Comparison of ENCODE assay signal across 21 cellular contexts in the genomic region with DNA sequence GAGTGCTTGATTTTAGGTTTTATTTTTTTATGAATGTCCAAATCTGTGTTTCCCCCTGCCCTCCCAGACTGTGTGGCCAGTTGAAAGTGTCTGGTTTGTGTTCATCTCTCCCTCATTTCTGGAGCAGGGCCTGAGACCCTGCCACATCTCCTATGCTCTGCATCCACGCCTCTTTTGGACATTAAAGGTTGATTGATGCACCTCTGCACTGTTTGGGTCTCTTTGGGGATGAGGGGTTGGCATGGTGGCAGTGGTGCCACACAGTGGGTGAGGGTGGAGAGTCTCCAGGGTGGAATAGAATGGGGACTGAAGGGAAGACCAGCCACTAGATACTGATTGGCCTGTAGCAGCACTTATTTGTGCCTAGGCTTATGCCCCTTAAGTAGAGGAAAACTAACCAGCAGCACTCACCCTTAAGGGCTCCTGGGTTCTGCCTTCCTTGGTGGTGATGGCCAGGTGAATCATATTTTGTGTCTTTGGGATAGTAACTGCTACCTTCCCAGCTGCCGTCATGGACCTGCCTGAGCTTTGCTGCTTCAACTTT. TPM values are rescaled to one million over a fixed set of nuclear protein-coding genes. Genes with fewer than 3 reads are reported as not detected.
DNase-seq lines count a peak whose midpoint lies in the region; ATAC-seq, FAIRE-seq and TF ChIP-seq lines count a peak whose summit lies in the region.
"Had no signal": no experiment of that assay in that cellular context is flagged by ENCODE, and none has a peak within 500 bp of the region (broad histone marks: within the 10 kb centered on the region; RNA-seq: fewer than 3 reads in every experiment).

No MANE protein-coding gene starts in this region.

- H3K9ac ChIP-seq in H1 (replicated peaks in 1 of 4; ENCODE audit: extremely low read depth in 1 of 4, low read depth in 3 of 4, low read length in 3 of 4) (no peak overlapping the region), neural progenitor cell (no peak overlapping the region)
- H3K9ac ChIP-seq: KMS-11 had no signal

- H3K14ac ChIP-seq in H1 (ENCODE audit: insufficient read length), result no peak overlapping the region

- no peaks in the 10 kb centered on the region for H3K9me3 Mint-ChIP-seq in activated naive CD4-positive, alpha-beta T cell treated with anti-CD3 and anti-CD28 coated beads, Interleukin-2, amount 50 U/mL, for 24 hours
- H3K9me3 Mint-ChIP-seq in neural progenitor cell, result no peaks in the 10 kb centered on the region
- H3K9me3 Mint-ChIP-seq in CD8-positive, alpha-beta memory T cell, result no peaks in the 10 kb centered on the region
- H3K9me3 Mint-ChIP-seq: HFFc6 had no signal

- H3K4me3 ChIP-seq in H1 (ENCODE audit: extremely low read depth in 1 of 4, insufficient read depth in 2 of 4, low read depth in 3 of 4, low read length in 4 of 4) (no peak overlapping the region), neural progenitor cell (no peak overlapping the region)
- H3K4me3 ChIP-seq in CD8-positive, alpha-beta memory T cell (ENCODE audit: low read length), result no peak overlapping the region
- H3K4me3 ChIP-seq: A549, Peyer's patch had no signal

- no peak overlapping the region for H2BK120ac ChIP-seq in H1 (replicated peaks; ENCODE audit: low read depth, low read length)

- peak; percentile 49 to 57; a peak in 1 of 3 replicates for TF ChIP-seq POLR2A in H1 (IDR thresholded peaks at IDR 0.05; ENCODE audit: control extremely low read depth in 1 of 2, low read depth in 2 of 2, low read length in 2 of 2)

- no peak overlapping the region for H3K4ac ChIP-seq in H1 (replicated peaks; ENCODE audit: insufficient read length, low read depth, low read length)

- no peak for DNase-seq in activated naive CD4-positive, alpha-beta T cell treated with anti-CD3 and anti-CD28 coated beads, Interleukin-2, amount 50 U/mL, for 16 hours
- no peak for DNase-seq in H1 (ENCODE audit: low read depth in 1 of 2, low spot score in 2 of 2)
- no peak for DNase-seq in neural progenitor cell (ENCODE audit: low spot score)
- DNase-seq in CD8-positive, alpha-beta memory T cell, result no peak
- DNase-seq: C1 segment of cervical spinal cord, DMS 273 treated with DMSO at 0.1 percent for 48 hours, HFFc6, NCI-H1436 treated with DMSO at 0.1 percent for 48 hours, NCI-H2081, NCI-H510A, NCI-H774, Peyer's patch had no signal

- H3K27ac ChIP-seq in H1 (ENCODE audit: low read depth, low read length), result no peak overlapping the region
- H3K27ac ChIP-seq in neural progenitor cell, result no peak overlapping the region
- H3K27ac ChIP-seq in CD8-positive, alpha-beta memory T cell (ENCODE audit: low read depth, low read length), result no peak overlapping the region
- H3K27ac ChIP-seq: A549, KMS-11, Peyer's patch had no signal

- TF ChIP-seq CTCF in H1 (IDR thresholded peaks at IDR 0.05; ENCODE audit: control extremely low read depth in 1 of 3, insufficient read depth in 1 of 3, low read depth in 1 of 3, low read length in 3 of 3), result no peak
- TF ChIP-seq CTCF in neural progenitor cell (IDR thresholded peaks at IDR 0.05), result no peak

- H4K5ac ChIP-seq in H1 (ENCODE audit: insufficient read length, low read depth, low read length), result no peak overlapping the region

- POLR2A ChIA-PET in H1 (lab: Charles Lee; ENCODE audit: partially characterized antibody), result interaction anchor here (0.7 to 16.6 kb wide), 7 partner anchors 7 to 89 kb away, joined by 3 to 292 read pairs (median 3); partner anchors contain the start of genes DYNLL2 and SRSF1
- POLR2A ChIA-PET in CD8-positive, alpha-beta memory T cell (lab: Charles Lee), result no interaction called here

- no peak overlapping the region for H3K56ac ChIP-seq in H1 (replicated peaks; ENCODE audit: insufficient read length, low read depth, low read length)

- CTCF ChIA-PET in H1 (lab: Charles Lee; ENCODE audit: partially characterized antibody), result interaction anchor here (1.1 to 1.3 kb wide), 2 partner anchors 84 to 429 kb away, joined by 3 read pairs; partner anchors contain the start of gene SRSF1
- CTCF ChIA-PET in CD8-positive, alpha-beta memory T cell (lab: Charles Lee), result interaction anchor here (0.6 kb wide), 1 partner anchor 15 kb away, joined by 3 read pairs; no protein-coding TSS in a partner anchor

- WGBS in H1 (ENCODE audit: extremely low coverage in 1 of 2, insufficient coverage in 1 of 2, insufficient read length in 1 of 2, insufficient replicate concordance in 2 of 2, low coverage in 1 of 2, low lambda C conversion rate in 2 of 2, missing lambda C conversion rate in 1 of 2), 2 experiments, result 97% methylated on average over 2 of the region's 2 CpGs; no CpG with 5 or more reads in 1 of the 2 experiments

- no peak overlapping the region for H3K18ac ChIP-seq in H1 (ENCODE audit: extremely low read depth, low read length)

- no peak for TF ChIP-seq RAD21 in H1 (IDR thresholded peaks at IDR 0.05 in 1 of 2, conservative IDR thresholded peaks at IDR 0.05 in 1 of 2; ENCODE audit: low read depth in 2 of 2, low read length in 2 of 2)

- H3K4me1 ChIP-seq in H1 (replicated peaks in 1 of 4; ENCODE audit: control insufficient read depth in 3 of 4, insufficient read depth in 4 of 4, low read length in 3 of 4) (no peaks in the 10 kb centered on the region), neural progenitor cell (peaks cover 35% of the 10 kb centered on the region)
- H3K4me1 ChIP-seq in CD8-positive, alpha-beta memory T cell (ENCODE audit: insufficient read depth, low read length), result peaks cover 19% of the 10 kb centered on the region
- H3K4me1 ChIP-seq: A549 had no signal

- no peak for TF ChIP-seq EP300 in H1 (IDR thresholded peaks at IDR 0.05; ENCODE audit: borderline replicate concordance in 1 of 2, low read depth in 2 of 2, low read length in 2 of 2)

- H3K79me2 ChIP-seq in H1 (ENCODE audit: control insufficient read depth in 1 of 2, insufficient read depth in 2 of 2, low read length in 2 of 2) (peaks cover 20 to 47% of the 10 kb centered on the region in 2 experiments), neural progenitor cell (ENCODE audit: low read depth) (peaks cover 71% of the 10 kb centered on the region)

- peaks cover 18% of the 10 kb centered on the region for H3K79me1 ChIP-seq in H1 (ENCODE audit: low read depth, low read length)

- peaks cover 26 to 48% of the 10 kb centered on the region in 2 experiments for H4K20me1 ChIP-seq in H1 (replicated peaks in 1 of 2; ENCODE audit: control insufficient read depth in 1 of 2, insufficient read depth in 2 of 2, low read length in 2 of 2)
- peaks cover 99% of the 10 kb centered on the region for H4K20me1 ChIP-seq in neural progenitor cell (ENCODE audit: low read depth)

- no peak overlapping the region for H4K8ac ChIP-seq in H1 (ENCODE audit: extremely low read depth, insufficient read depth, low read length)

- H3K23me2 ChIP-seq in H1 (ENCODE audit: low read depth, low read length), result no peaks in the 10 kb centered on the region; the same call in 1 of the 2 replicates

- FAIRE-seq in H1 (lab: Jason Lieb, UNC), result no peak
- FAIRE-seq: A549, H54 had no signal

- H2BK15ac ChIP-seq in H1 (ENCODE audit: low read length), result no peak overlapping the region

- H3K4me3 Mint-ChIP-seq in activated naive CD4-positive, alpha-beta T cell treated with anti-CD3 and anti-CD28 coated beads, Interleukin-2, amount 50 U/mL, for 24 hours, result no peak overlapping the region
- H3K4me3 Mint-ChIP-seq in neural progenitor cell, result peak overlapping the region; percentile 37
- H3K4me3 Mint-ChIP-seq in CD8-positive, alpha-beta memory T cell, result no peak overlapping the region
- H3K4me3 Mint-ChIP-seq: HFFc6 had no signal

- H2AFZ ChIP-seq in H1 (ENCODE audit: low read length) (no peak overlapping the region), neural progenitor cell (replicated peaks) (no peak overlapping the region)

- no peaks in the 10 kb centered on the region for H3K27me3 ChIP-seq in H1 (replicated peaks in 1 of 4; ENCODE audit: control insufficient read depth in 3 of 4, extremely low read depth in 1 of 4, insufficient read depth in 3 of 4, low read length in 3 of 4)
- no peaks in the 10 kb centered on the region for H3K27me3 ChIP-seq in neural progenitor cell
- no peaks in the 10 kb centered on the region for H3K27me3 ChIP-seq in CD8-positive, alpha-beta memory T cell (ENCODE audit: insufficient read depth, low read length, poor library complexity, severe bottlenecking)
- H3K27me3 ChIP-seq: Peyer's patch had no signal

- ATAC-seq in HG02973 (IDR thresholded peaks at IDR 0.05; ENCODE audit: unreplicated experiment) (no peak), GM21717 (IDR thresholded peaks at IDR 0.05; ENCODE audit: unreplicated experiment) (no peak)
- ATAC-seq: A549, Right ventricle myocardium inferior had no signal

- H4K91ac ChIP-seq in H1 (replicated peaks; ENCODE audit: insufficient read length, low read length), result no peak overlapping the region

- H2AK5ac ChIP-seq in H1 (ENCODE audit: low read depth, low read length), result no peak overlapping the region

- no peak overlapping the region for H2BK5ac ChIP-seq in H1 (ENCODE audit: low read depth, low read length)

- H3K4me2 ChIP-seq in H1 (ENCODE audit: insufficient read depth in 1 of 2, low read depth in 2 of 2, low read length in 2 of 2) (no peak overlapping the region), neural progenitor cell (no peak overlapping the region)
- H3K4me2 ChIP-seq: A549, KMS-11 had no signal

- no peaks in the 10 kb centered on the region for H3K9me3 ChIP-seq in H1 (ENCODE audit: insufficient read depth in 2 of 2, low read depth in 1 of 2, low read length in 1 of 2)
- H3K9me3 ChIP-seq in neural progenitor cell (ENCODE audit: low read depth), result no peaks in the 10 kb centered on the region
- no peaks in the 10 kb centered on the region for H3K9me3 ChIP-seq in CD8-positive, alpha-beta memory T cell (ENCODE audit: low read length)
- H3K9me3 ChIP-seq: A549, Peyer's patch had no signal

- peaks cover 13% of the 10 kb centered on the region for H3K36me3 Mint-ChIP-seq in activated naive CD4-positive, alpha-beta T cell treated with anti-CD3 and anti-CD28 coated beads, Interleukin-2, amount 50 U/mL, for 24 hours
- peaks cover 61% of the 10 kb centered on the region for H3K36me3 Mint-ChIP-seq in neural progenitor cell
- H3K36me3 Mint-ChIP-seq in CD8-positive, alpha-beta memory T cell, result peaks cover 6 to 91% (median 17%) of the 10 kb centered on the region in 3 donors

- H3K27me3 Mint-ChIP-seq in activated naive CD4-positive, alpha-beta T cell treated with anti-CD3 and anti-CD28 coated beads, Interleukin-2, amount 50 U/mL, for 24 hours, result no peaks in the 10 kb centered on the region
- H3K27me3 Mint-ChIP-seq in neural progenitor cell (ENCODE audit: insufficient read depth, low read depth), result peaks cover 5% of the 10 kb centered on the region
- H3K27me3 Mint-ChIP-seq in CD8-positive, alpha-beta memory T cell, result no peaks in the 10 kb centered on the region

- no peak overlapping the region for H3K23ac ChIP-seq in H1 (ENCODE audit: insufficient read length)

- peaks cover 65% of the 10 kb centered on the region for H3K4me1 Mint-ChIP-seq in activated naive CD4-positive, alpha-beta T cell treated with anti-CD3 and anti-CD28 coated beads, Interleukin-2, amount 50 U/mL, for 24 hours
- peaks cover 34% of the 10 kb centered on the region for H3K4me1 Mint-ChIP-seq in neural progenitor cell
- H3K4me1 Mint-ChIP-seq in CD8-positive, alpha-beta memory T cell, result peaks cover 58 to 70% (median 61%) of the 10 kb centered on the region in 3 donors

- H3F3A ChIP-seq in neural progenitor cell (ENCODE audit: low read depth), result peaks cover 59% of the 10 kb centered on the region

- H2BK20ac ChIP-seq in H1 (ENCODE audit: low read length), result no peak overlapping the region

- peak overlapping the region; percentile 20 for H3K27ac Mint-ChIP-seq in activated naive CD4-positive, alpha-beta T cell treated with anti-CD3 and anti-CD28 coated beads, Interleukin-2, amount 50 U/mL, for 24 hours
- H3K27ac Mint-ChIP-seq in neural progenitor cell, result no peak overlapping the region
- peak overlapping the region in 3 of 8 donors; percentile 43 to 74 (median 52) for H3K27ac Mint-ChIP-seq in CD8-positive, alpha-beta memory T cell

- no peak overlapping the region for H2BK12ac ChIP-seq in H1 (ENCODE audit: low read depth, low read length)

- H3K36me3 ChIP-seq in H1 (ENCODE audit: control insufficient read depth in 2 of 4, insufficient read depth in 4 of 4, low read length in 3 of 4) (peaks cover 22 to 85% (median 53%) of the 10 kb centered on the region in 4 experiments), neural progenitor cell (peaks cover 13% of the 10 kb centered on the region)
- peaks cover 52% of the 10 kb centered on the region for H3K36me3 ChIP-seq in CD8-positive, alpha-beta memory T cell (ENCODE audit: insufficient read depth, low read length)

RNA-seq across cellular contexts. Expression of gene DYNLL2, which starts 7.9 kb away (rescaled TPM):
- 47.3 TPM for polyA plus RNA-seq in PFSK-1 (2012; ENCODE audit: insufficient read length, low read depth)
- total RNA-seq in H1 (2021; fragmentation: NEBNext Ultra II Directional; extraction: Animal tissue kit (Norgen Biotek cat#: 25700)), result 49.7 and 52.7 TPM in 2 replicates
- 19.8 and 21.6 TPM in 2 replicates for polyA plus RNA-seq in H1 (2011; rRNA removed)
- 24.8 TPM for polyA plus RNA-seq in H1 (2011; cell fraction: cytosol; rRNA removed)
- polyA plus RNA-seq in H1 (2011; cell fraction: nucleus; rRNA removed), result 13.0 TPM
- polyA plus RNA-seq in H1 (2012, experiment 1 of 2), result 55.1 to 71.7 TPM (median 59.8 TPM) in 4 replicates
- polyA plus RNA-seq in H1 (2012, experiment 2 of 2), result 23.3 TPM
- 20.9 TPM for polyA plus RNA-seq in H1 (2013, experiment 1 of 2)
- 21.2 TPM for polyA plus RNA-seq in H1 (2013, experiment 2 of 2)
- polyA minus RNA-seq in H1 (2011; rRNA and poly(A)+ RNA removed), result 32.7 and 36.5 TPM in 2 replicates
- 18.9 TPM for polyA minus RNA-seq in H1 (2011; cell fraction: cytosol; rRNA and poly(A)+ RNA removed)
- 17.3 TPM for polyA minus RNA-seq in H1 (2011; cell fraction: nucleus; rRNA and poly(A)+ RNA removed)
- 46.8 and 52.6 TPM in 2 replicates for total RNA-seq in neural progenitor cell (ENCODE audit: low replicate concordance)
- total RNA-seq in CD8-positive, alpha-beta memory T cell, result 10 to 100 TPM; 40.3 to 41.0 TPM
- polyA plus RNA-seq in CD8-positive, alpha-beta memory T cell, result 1.4 TPM

RNA-seq across cellular contexts. Expression of gene OR4D1, which starts 57.1 kb away (rescaled TPM):
- polyA plus RNA-seq in PFSK-1 (2012; ENCODE audit: insufficient read length, low read depth), result not detected
- total RNA-seq in H1 (2021; fragmentation: NEBNext Ultra II Directional; extraction: Animal tissue kit (Norgen Biotek cat#: 25700)), result 0.32 and 0.33 TPM in 2 replicates
- 0.39 and 0.44 TPM in 2 replicates for polyA plus RNA-seq in H1 (2011; rRNA removed)
- 0.44 TPM for polyA plus RNA-seq in H1 (2011; cell fraction: cytosol; rRNA removed)
- polyA plus RNA-seq in H1 (2011; cell fraction: nucleus; rRNA removed), result 0.37 TPM
- polyA plus RNA-seq in H1 (2012, experiment 1 of 2), result 0.18 to 0.31 TPM (median 0.29 TPM) in 4 replicates
- 0.22 TPM for polyA plus RNA-seq in H1 (2012, experiment 2 of 2)
- 0.28 TPM for polyA plus RNA-seq in H1 (2013, experiment 1 of 2)
- polyA plus RNA-seq in H1 (2013, experiment 2 of 2), result 0.20 TPM
- polyA minus RNA-seq in H1 (2011; rRNA and poly(A)+ RNA removed), result 0.41 and 0.76 TPM in 2 replicates
- polyA minus RNA-seq in H1 (2011; cell fraction: cytosol; rRNA and poly(A)+ RNA removed), result not detected
- polyA minus RNA-seq in H1 (2011; cell fraction: nucleus; rRNA and poly(A)+ RNA removed), result 0.40 TPM
- 0.13 and 0.37 TPM in 2 replicates for total RNA-seq in neural progenitor cell (ENCODE audit: low replicate concordance)
- under 1 TPM; 0.26 to 0.29 TPM for total RNA-seq in CD8-positive, alpha-beta memory T cell
- 1.7 TPM for polyA plus RNA-seq in CD8-positive, alpha-beta memory T cell
- total RNA-seq: HFFc6, M059J, Peyer's patch, Right ventricle myocardium inferior had no signal
